ENCODE assay signal across 10 cellular contexts in the genomic region with DNA sequence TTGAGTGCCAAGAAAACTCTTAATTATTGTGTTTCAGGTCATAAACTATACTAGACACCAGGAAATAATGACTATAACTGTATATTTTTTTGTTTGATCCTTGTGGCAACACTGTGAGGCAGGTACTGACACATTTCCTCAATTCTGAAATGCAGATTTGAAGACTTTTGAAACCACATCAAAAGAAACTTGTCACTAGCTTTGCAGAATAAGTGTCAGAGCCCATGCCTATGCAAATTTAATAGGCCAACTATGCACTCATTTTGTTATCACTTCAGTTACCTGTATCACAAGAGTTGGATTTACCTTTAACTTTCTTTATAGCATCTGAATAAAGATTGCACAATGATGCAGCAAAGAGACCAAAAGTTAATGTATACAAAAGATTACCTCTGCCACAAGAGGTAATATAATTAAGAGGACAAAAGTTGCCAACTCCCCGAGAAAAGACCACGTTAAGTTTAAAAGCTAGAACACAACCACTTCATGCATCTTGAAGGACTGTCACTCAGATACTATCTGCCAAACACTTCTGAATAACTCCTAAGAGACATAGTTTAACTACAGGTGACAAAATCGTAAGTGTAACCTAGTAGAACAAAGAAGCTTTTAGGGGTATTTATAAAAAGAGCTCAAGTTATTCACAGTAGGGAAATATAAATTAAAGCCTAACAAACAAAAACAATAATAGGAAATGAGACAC.
DNase-seq lines count a peak whose midpoint lies in the region; ATAC-seq and TF ChIP-seq lines count a peak whose summit lies in the region.
"Had no signal": no experiment of that assay in that cellular context is flagged by ENCODE, and none has a peak within 500 bp of the region (broad histone marks: within the 10 kb centered on the region; RNA-seq: fewer than 3 reads in every experiment).

No MANE protein-coding gene starts in this region.

- no peak overlapping the region for H2AFZ ChIP-seq in hepatocyte

- H3K27me3 ChIP-seq in hepatocyte: no peaks in the 10 kb centered on the region
- H3K27me3 ChIP-seq in Peyer's patch: no peaks in the 10 kb centered on the region
- no peaks in the 10 kb centered on the region for H3K27me3 ChIP-seq in stomach
- H3K27me3 ChIP-seq: esophagus muscularis mucosa had no signal

- peaks cover 19% of the 10 kb centered on the region for H4K20me1 ChIP-seq in hepatocyte (ENCODE audit: insufficient read depth, poor library complexity, severe bottlenecking)

- H3K36me3 ChIP-seq in hepatocyte (replicated peaks; ENCODE audit: insufficient read depth, low read depth) (no peaks in the 10 kb centered on the region), Peyer's patch (no peaks in the 10 kb centered on the region), stomach (no peaks in the 10 kb centered on the region)
- H3K36me3 ChIP-seq: esophagus muscularis mucosa had no signal

- TF ChIP-seq CTCF in hepatocyte (IDR thresholded peaks at IDR 0.05; ENCODE audit: poor library complexity) (no peak), Peyer's patch (IDR thresholded peaks at IDR 0.05) (no peak), stomach (IDR thresholded peaks at IDR 0.05) (no peak)

- H3K9me2 ChIP-seq in hepatocyte (replicated peaks; ENCODE audit: insufficient read depth): no peaks in the 10 kb centered on the region

- H3K4me3 ChIP-seq in hepatocyte: no peak overlapping the region
- no peak overlapping the region for H3K4me3 ChIP-seq in Peyer's patch
- H3K4me3 ChIP-seq in stomach: no peak overlapping the region
- H3K4me3 ChIP-seq: esophagus muscularis mucosa had no signal

- intact Hi-C loops in stomach (cut with DNase I; ENCODE audit: low total_unique reads): no loop called here

- peaks cover 91% of the 10 kb centered on the region for H3K79me2 ChIP-seq in hepatocyte

- ATAC-seq in activated CD4-positive, CD25-positive, alpha-beta regulatory T cell treated with anti-CD3 and anti-CD28 coated beads, Interleukin-2, amount 50 U/mL, for 24 hours: peak; percentile 96
- ATAC-seq in GM21528 (IDR thresholded peaks at IDR 0.05; ENCODE audit: low FRiP score, unreplicated experiment) (peak; percentile 83), HG03442 (IDR thresholded peaks at IDR 0.05; ENCODE audit: unreplicated experiment) (peak; percentile 98)

- peaks cover 2% of the 10 kb centered on the region for H3K9me3 ChIP-seq in hepatocyte (ENCODE audit: low read depth)
- no peaks in the 10 kb centered on the region for H3K9me3 ChIP-seq in Peyer's patch
- H3K9me3 ChIP-seq in stomach: peaks cover 0 to 5% (median under 1%) of the 10 kb centered on the region in 4 donors
- H3K9me3 ChIP-seq: esophagus muscularis mucosa had no signal

- H3K27ac ChIP-seq in hepatocyte (no peak overlapping the region), Peyer's patch (no peak overlapping the region), stomach (no peak overlapping the region)
- H3K27ac ChIP-seq: 22Rv1, esophagus muscularis mucosa had no signal

- TF ChIP-seq POLR2A in Peyer's patch (IDR thresholded peaks at IDR 0.05) (no peak), stomach (IDR thresholded peaks at IDR 0.05) (no peak)

- peak overlapping the region; percentile 7 for H3K4me2 ChIP-seq in hepatocyte

- WGBS in hepatocyte (ENCODE audit: low lambda C conversion rate, missing lambda C conversion rate): 58% methylated on average over 3 of the region's 3 CpGs
- WGBS in stomach, 5 donors: 37 to 61% (median 58%) methylated on average over 3 of the region's 3 CpGs

- peaks cover 9% of the 10 kb centered on the region for H3K4me1 ChIP-seq in hepatocyte (ENCODE audit: insufficient read depth)
- H3K4me1 ChIP-seq in Peyer's patch: peaks cover 0 to 10% (median 1%) of the 10 kb centered on the region in 4 donors
- H3K4me1 ChIP-seq in stomach: peaks cover 0 to 7% (median 0%) of the 10 kb centered on the region in 4 donors

- no peak for DNase-seq in activated CD4-positive, CD25-positive, alpha-beta regulatory T cell treated with anti-CD3 and anti-CD28 coated beads, Interleukin-2, amount 50 U/mL, for 72 hours
- DNase-seq in hepatocyte (ENCODE audit: low spot score): no peak
- no peak for DNase-seq in NCI-H2029 treated with DMSO at 0.1 percent for 48 hours (lab: John Stamatoyannopoulos, UW)
- DNase-seq in Peyer's patch: no peak
- no peak for DNase-seq in stomach

- no peak for TF ChIP-seq EP300 in stomach (IDR thresholded peaks at IDR 0.05)
